In genomic region chr9:79046401-79046800, GRCh38 we compare ENCODE assay signal across 26 cellular contexts.
"Had no signal": no experiment of that assay in that cellular context is flagged by ENCODE, and none has a peak within 500 bp of the region (broad histone marks: within the 10 kb centered on the region; RNA-seq: fewer than 3 reads in every experiment).

No MANE protein-coding gene starts in this region.

- H3K36me3 Mint-ChIP-seq: naive thymus-derived CD4-positive, alpha-beta T cell had no signal

- H3K27me3 ChIP-seq: colonic mucosa, gastrocnemius medialis, ovary, right lobe of liver, transverse colon, upper lobe of right lung, uterus had no signal

- H3K4me1 Mint-ChIP-seq: naive thymus-derived CD4-positive, alpha-beta T cell; nephron; stimulated activated naive CD8-positive, alpha-beta T cell treated with anti-CD3 and anti-CD28 coated beads, Interleukin-15, amount 100 ng/mL, for 72 hours had no signal

- H3K4me1 ChIP-seq: colonic mucosa, gastrocnemius medialis, right lobe of liver, suprapubic skin, transverse colon, upper lobe of right lung, uterus had no signal

- H3K9me3 Mint-ChIP-seq: dendritic cell treated with granulocyte-macrophage colony-stimulating factor and Interleukin-4, amounts not matched to agents 40 ng/mL and 50 ng/mL, for 4 days; nephron had no signal

- H3K27ac ChIP-seq: colonic mucosa, gastrocnemius medialis, ovary, right lobe of liver, suprapubic skin, transverse colon, upper lobe of right lung, uterus had no signal

- H3K27ac Mint-ChIP-seq: dendritic cell treated with granulocyte-macrophage colony-stimulating factor and Interleukin-4, amounts not matched to agents 40 ng/mL and 50 ng/mL, for 4 days; effector memory CD8-positive, alpha-beta T cell; naive thymus-derived CD4-positive, alpha-beta T cell; nephron; stimulated activated naive CD8-positive, alpha-beta T cell treated with anti-CD3 and anti-CD28 coated beads, Interleukin-15, amount 100 ng/mL, for 72 hours had no signal

- H3K4me3 Mint-ChIP-seq: dendritic cell treated with granulocyte-macrophage colony-stimulating factor and Interleukin-4, amounts not matched to agents 40 ng/mL and 50 ng/mL, for 4 days; effector memory CD8-positive, alpha-beta T cell; naive thymus-derived CD4-positive, alpha-beta T cell; nephron; stimulated activated naive CD8-positive, alpha-beta T cell treated with anti-CD3 and anti-CD28 coated beads, Interleukin-15, amount 100 ng/mL, for 72 hours had no signal

- DNase-seq: colonic mucosa; effector memory CD8-positive, alpha-beta T cell; gastrocnemius medialis; head of caudate nucleus; kidney; mammary epithelial cell; mesendoderm; midbrain; naive thymus-derived CD4-positive, alpha-beta T cell; nucleus accumbens; ovary; right lobe of liver; small intestine; stimulated activated CD4-positive, alpha-beta T cell treated with anti-CD3 and anti-CD28 coated beads, Interleukin-1b, Interleukin-23, amount 100 ng/mL, for 48 hours; stimulated activated CD4-positive, alpha-beta T cell treated with anti-CD3 and anti-CD28 coated beads, Interleukin-4, amount 100 ng/mL, for 1 hour; stimulated activated CD8-positive, alpha-beta memory T cell treated with anti-CD3 and anti-CD28 coated beads, Interleukin-4, amount 100 ng/mL, for 48 hours; stimulated activated naive CD4-positive, alpha-beta T cell; stimulated activated naive CD8-positive, alpha-beta T cell treated with anti-CD3 and anti-CD28 coated beads, Interleukin-15, amount 100 ng/mL, for 72 hours; transverse colon; upper lobe of right lung; uterus had no signal

- H3K36me3 ChIP-seq: colonic mucosa, gastrocnemius medialis, ovary, right lobe of liver, suprapubic skin, transverse colon, upper lobe of right lung, uterus had no signal

- H3K9me3 ChIP-seq: colonic mucosa, gastrocnemius medialis, ovary, right lobe of liver, suprapubic skin, transverse colon, upper lobe of right lung, uterus had no signal

- ATAC-seq: effector memory CD8-positive, alpha-beta T cell; gastrocnemius medialis; left lobe of liver; naive thymus-derived CD4-positive, alpha-beta T cell; right lobe of liver; stimulated activated naive CD8-positive, alpha-beta T cell treated with anti-CD3 and anti-CD28 coated beads, Interleukin-15, amount 100 ng/mL, for 72 hours; upper lobe of right lung had no signal

- FAIRE-seq: endometrium, kidney, small intestine had no signal

- H3K27me3 Mint-ChIP-seq: dendritic cell treated with granulocyte-macrophage colony-stimulating factor and Interleukin-4, amounts not matched to agents 40 ng/mL and 50 ng/mL, for 4 days; effector memory CD8-positive, alpha-beta T cell; stimulated activated naive CD8-positive, alpha-beta T cell treated with anti-CD3 and anti-CD28 coated beads, Interleukin-15, amount 100 ng/mL, for 72 hours had no signal

- H3K4me3 ChIP-seq: colonic mucosa, gastrocnemius medialis, ovary, right lobe of liver, suprapubic skin, transverse colon, upper lobe of right lung, uterus had no signal
